Comparison of ENCODE assay signal across 8 cellular contexts in genomic region chr14:31456841-31457664, GRCh38. TPM values are rescaled to one million over a fixed set of nuclear protein-coding genes. Genes with fewer than 3 reads are reported as not detected.
DNase-seq lines count a peak whose midpoint lies in the region; ATAC-seq and TF ChIP-seq lines count a peak whose summit lies in the region.

Gene DTD2 (minus strand): TSS chr14:31457506. CDS start chr14:31457393, 113 bp downstream.

- TF ChIP-seq CTCF in omental fat pad (IDR thresholded peaks at IDR 0.05) (no peak), testis (IDR thresholded peaks at IDR 0.05) (no peak)

- H3K9me3 Mint-ChIP-seq in activated naive CD4-positive, alpha-beta T cell treated with anti-CD3 and anti-CD28 coated beads, Interleukin-2, amount 50 U/mL, for 72 hours: no peaks in the 10 kb centered on the region

- peak within 1 kb of the TSS; percentile 91 to 99 for H3K27ac Mint-ChIP-seq in activated naive CD4-positive, alpha-beta T cell treated with anti-CD3 and anti-CD28 coated beads, Interleukin-2, amount 50 U/mL, for 72 hours

- TF ChIP-seq POLR2A in testis (IDR thresholded peaks at IDR 0.05): peak; percentile 42

- peaks cover 7% of the 10 kb centered on the region for H3K4me1 ChIP-seq in testis

- WGBS in testis, 2 donors: 0 to 1% methylated on average over 23 to 57 of the region's 70 CpGs

- peaks cover 10 to 11% of the 10 kb centered on the region in 2 donors for H3K36me3 Mint-ChIP-seq in activated naive CD4-positive, alpha-beta T cell treated with anti-CD3 and anti-CD28 coated beads, Interleukin-2, amount 50 U/mL, for 72 hours

- peak within 1 kb of the TSS; percentile 83 to 88 for H3K27ac ChIP-seq in testis

- H3K36me3 ChIP-seq in testis (ENCODE audit: low read depth, missing control alignments): peaks cover 1% of the 10 kb centered on the region

- no peaks in the 10 kb centered on the region for H3K27me3 ChIP-seq in testis

- DNase-seq in NCI-H1048 (lab: John Stamatoyannopoulos, UW) (peak; percentile 88), SKM-1 (lab: John Stamatoyannopoulos, UW; ENCODE audit: unreplicated experiment) (peak; percentile 28), globus pallidus (ENCODE audit: low spot score) (peak; percentile 98), omental fat pad (ENCODE audit: low spot score) (peak; percentile 84), testis (peak; percentile 97)
- peak; percentile 88 to 92 for DNase-seq in activated naive CD4-positive, alpha-beta T cell treated with anti-CD3 and anti-CD28 coated beads, Interleukin-2, amount 50 U/mL, for 72 hours (ENCODE audit: low spot score in 2 of 2)

- intact Hi-C loops in testis (cut with DNase I; ENCODE audit: low total_unique reads): no loop called here

- peak within 1 kb of the TSS; percentile 96 for H3K4me3 ChIP-seq in GM08714 (ENCODE audit: low read length)
- peak within 1 kb of the TSS; percentile 83 to 91 for H3K4me3 ChIP-seq in testis

- H3K9me3 ChIP-seq in testis: no peaks in the 10 kb centered on the region

- peak; percentile 99 for ATAC-seq in HG02588 (IDR thresholded peaks at IDR 0.05; ENCODE audit: unreplicated experiment)
- ATAC-seq in activated naive CD4-positive, alpha-beta T cell treated with anti-CD3 and anti-CD28 coated beads, Interleukin-2, amount 50 U/mL, for 72 hours: peak; percentile 97 to 99
- peak; percentile 99 for ATAC-seq in omental fat pad (ENCODE audit: low FRiP score)

RNA-seq across cellular contexts. Expression of gene DTD2, which starts in this region (rescaled TPM):
- total RNA-seq in activated naive CD4-positive, alpha-beta T cell treated with anti-CD3 and anti-CD28 coated beads, Interleukin-2, amount 50 U/mL, for 72 hours: 10 to 100 TPM in 1 of 2 donors, 1 to 10 TPM in 1; 8.6 to 22.8 TPM
- total RNA-seq in omental fat pad (10 to 100 TPM; 25.1 to 54.4 (median 35.9) TPM), testis (10 to 100 TPM; 56.7 to 64.9 TPM)
- 16.5 TPM for polyA plus RNA-seq in testis (ENCODE audit: insufficient read depth, low read depth, low replicate concordance)

Comparison
In these comparisons a context has a peak if more than half of its experiments do, and no peak if none do; other contexts are left out.
1. Peak in every context shown above with its lines: DNase-seq, ATAC-seq, H3K4me3 ChIP-seq and H3K27ac ChIP-seq.
2. DNase-seq: peak in every context shown above with its lines; median percentile 98 in globus pallidus; 97 in testis; 90 in activated naive CD4-positive, alpha-beta T cell treated with anti-CD3 and anti-CD28 coated beads, Interleukin-2, amount 50 U/mL, for 72 hours; 88 in NCI-H1048; 84 in omental fat pad; 28 in SKM-1.